Comparison of ENCODE assay signal across 20 cellular contexts in the genomic region with DNA sequence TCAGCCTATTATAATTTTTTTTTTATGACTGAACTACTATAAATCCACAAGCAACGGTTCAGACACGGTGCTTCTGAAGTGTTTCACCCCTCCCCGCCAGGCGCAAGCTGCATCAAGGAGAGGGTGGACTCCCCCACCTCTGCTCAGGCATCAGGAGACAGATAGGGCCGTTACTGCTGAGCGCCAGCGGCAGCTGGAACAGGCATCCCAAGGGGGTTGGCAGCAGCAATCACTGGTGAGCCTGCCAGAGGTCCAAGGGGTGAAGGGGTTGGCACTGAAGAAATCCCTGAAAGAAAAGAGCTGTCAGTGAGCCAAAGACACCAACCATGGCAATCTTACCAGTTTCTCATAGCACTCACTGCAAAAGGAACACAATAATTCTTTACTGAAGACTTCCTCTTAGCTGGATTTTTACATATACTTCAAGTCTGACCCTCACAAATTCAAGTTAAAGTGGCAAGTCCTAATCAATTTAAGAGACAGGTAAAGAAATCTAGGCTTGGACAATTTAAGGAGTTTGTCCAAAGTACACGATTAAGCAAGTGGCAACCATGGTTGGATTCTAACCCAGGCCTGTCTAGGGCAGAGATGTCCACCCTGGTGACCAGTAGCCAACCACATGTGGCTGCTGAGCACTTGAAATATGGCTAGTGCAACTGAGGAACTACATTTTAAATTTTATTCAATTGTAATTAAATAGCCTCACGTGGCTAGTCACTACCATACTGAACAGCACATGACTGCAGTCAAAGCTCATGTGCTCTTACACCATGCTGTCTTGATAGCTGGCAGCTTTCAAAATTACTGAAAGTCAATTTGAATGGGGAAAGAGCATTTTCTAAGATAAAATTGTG. TPM values are rescaled to one million over a fixed set of nuclear protein-coding genes. Genes with fewer than 3 reads are reported as not detected.
DNase-seq lines count a peak whose midpoint lies in the region; ATAC-seq, FAIRE-seq and TF ChIP-seq lines count a peak whose summit lies in the region.
"Had no signal": no experiment of that assay in that cellular context is flagged by ENCODE, and none has a peak within 500 bp of the region (broad histone marks: within the 10 kb centered on the region; RNA-seq: fewer than 3 reads in every experiment).

No MANE protein-coding gene starts in this region.

- peaks cover 23 to 25% of the 10 kb centered on the region in 2 experiments for H3K36me3 ChIP-seq in endothelial cell of umbilical vein (ENCODE audit: control insufficient read depth in 2 of 2, extremely low read depth in 1 of 2, insufficient read depth in 2 of 2, low read length in 2 of 2)

- POLR2A ChIA-PET in endothelial cell of umbilical vein (lab: Charles Lee), result no interaction called here

- no peak overlapping the region for H3K4me3 ChIP-seq in endothelial cell of umbilical vein (replicated peaks in 1 of 3; ENCODE audit: insufficient read depth in 1 of 3, low read depth in 1 of 3, low read length in 3 of 3)
- H3K4me3 ChIP-seq: colonic mucosa had no signal

- intact Hi-C loops in endothelial cell of umbilical vein (cut with micrococcal nuclease), result no loop called here

- no peaks in the 10 kb centered on the region for H3K9me3 Mint-ChIP-seq in activated T-cell treated with anti-CD3 and anti-CD28 coated beads, Interleukin-2, amount 50 U/mL, for 24 hours
- no peaks in the 10 kb centered on the region for H3K9me3 Mint-ChIP-seq in nephron progenitor cell
- H3K9me3 Mint-ChIP-seq: activated B cell treated with CpG ODN at 0.5 μM for 24 hours; naive B cell; stimulated activated naive B cell treated with anti-CD40 and anti-IgM and Interleukin-4, amounts not matched to agents 10 μg/mL and 1 μg/mL and 100 μg/mL, for 72 hours; T-helper 1 cell treated with Interleukin-12 subunit alpha and Interleukin-12 subunit beta and Interleukin-4 antibody, amounts not matched to agents 30 μg/mL and 1 μg/mL, for 36 hours; type B pancreatic cell had no signal

- FAIRE-seq in endothelial cell of umbilical vein (lab: Jason Lieb, UNC), result no peak
- FAIRE-seq: H1 had no signal

- TF ChIP-seq CTCF in endothelial cell of umbilical vein (IDR thresholded peaks at IDR 0.05; ENCODE audit: extremely low read depth in 1 of 2, insufficient read depth in 1 of 2, low read depth in 1 of 2, low read length in 2 of 2) (no peak), nephron progenitor cell (IDR thresholded peaks at IDR 0.05) (no peak)

- DNase-seq in activated T-cell treated with anti-CD3 and anti-CD28 coated beads, Interleukin-2, amount 50 U/mL, for 24 hours, result no peak
- DNase-seq in activated T-cell treated with anti-CD3 and anti-CD28 coated beads, Interleukin-2, amount 50 U/mL, for 1 hour, result no peak
- DNase-seq in endothelial cell of umbilical vein (ENCODE audit: low read depth, low spot score), result peak; percentile 2
- DNase-seq in nephron progenitor cell, result no peak
- no peak for DNase-seq in NCI-H82 (lab: John Stamatoyannopoulos, UW)
- no peak for DNase-seq in mucosa of gallbladder (ENCODE audit: low spot score)
- DNase-seq: activated B cell treated with CpG ODN at 0.5 μM for 24 hours; activated effector memory CD4-positive, alpha-beta T cell treated with anti-CD3 and anti-CD28 coated beads, Interleukin-2, amount 50 U/mL, for 16 hours; colonic mucosa; DMS53; foreskin fibroblast; naive B cell; stimulated activated naive B cell treated with anti-CD40 and anti-IgM and Interleukin-4, amounts not matched to agents 10 μg/mL and 1 μg/mL and 100 μg/mL, for 72 hours had no signal

- H3K4me3 Mint-ChIP-seq in activated T-cell treated with anti-CD3 and anti-CD28 coated beads, Interleukin-2, amount 50 U/mL, for 24 hours, result no peak overlapping the region
- no peak overlapping the region for H3K4me3 Mint-ChIP-seq in nephron progenitor cell
- H3K4me3 Mint-ChIP-seq: activated B cell treated with CpG ODN at 0.5 μM for 24 hours; naive B cell; stimulated activated naive B cell treated with anti-CD40 and anti-IgM and Interleukin-4, amounts not matched to agents 10 μg/mL and 1 μg/mL and 100 μg/mL, for 72 hours; T-helper 1 cell treated with Interleukin-12 subunit alpha and Interleukin-12 subunit beta and Interleukin-4 antibody, amounts not matched to agents 30 μg/mL and 1 μg/mL, for 36 hours; type B pancreatic cell had no signal

- H3K4me1 Mint-ChIP-seq in activated T-cell treated with anti-CD3 and anti-CD28 coated beads, Interleukin-2, amount 50 U/mL, for 24 hours (ENCODE audit: low read depth), result peaks cover 15% of the 10 kb centered on the region
- H3K4me1 Mint-ChIP-seq in nephron progenitor cell, result no peaks in the 10 kb centered on the region

- no peak for ATAC-seq in HG02610 (IDR thresholded peaks at IDR 0.05; ENCODE audit: unreplicated experiment)
- no peak for ATAC-seq in activated CD4-positive, CD25-positive, alpha-beta regulatory T cell treated with anti-CD3 and anti-CD28 coated beads, Interleukin-2, amount 50 U/mL, for 24 hours
- ATAC-seq: stimulated activated naive B cell treated with anti-CD40 and anti-IgM and Interleukin-4, amounts not matched to agents 10 μg/mL and 1 μg/mL and 100 μg/mL, for 72 hours had no signal

- TF ChIP-seq POLR2A in endothelial cell of umbilical vein (IDR thresholded peaks at IDR 0.05; ENCODE audit: low read depth, low read length), result no peak

- BruUV-seq in endothelial cell of umbilical vein (replicated peaks; lab: Mats Ljungman, UMichigan), result no TSS peak

- CTCF ChIA-PET in endothelial cell of umbilical vein (lab: Charles Lee), result interaction anchor here (0.8 to 1.4 kb wide), 4 partner anchors 10 to 161 kb away, joined by 3 to 5 read pairs (median 4); no protein-coding TSS in a partner anchor

- no peak overlapping the region for H2AFZ ChIP-seq in endothelial cell of umbilical vein (ENCODE audit: low read depth, low read length)

- H3K27ac ChIP-seq in endothelial cell of umbilical vein (ENCODE audit: insufficient read depth, low read depth, low read length), result no peak overlapping the region
- H3K27ac ChIP-seq: colonic mucosa, KMS-11 had no signal

- no peaks in the 10 kb centered on the region for H3K9me3 ChIP-seq in endothelial cell of umbilical vein (replicated peaks; ENCODE audit: control insufficient read depth, insufficient read depth, low read length)
- H3K9me3 ChIP-seq: colonic mucosa had no signal

- dilution Hi-C loops in endothelial cell of umbilical vein (cut with MboI; ENCODE audit: extremely low pct_ligation_motif_present, low sequenced_read_pairs), result no loop called here

- no peaks in the 10 kb centered on the region for H3K9me1 ChIP-seq in endothelial cell of umbilical vein (replicated peaks; ENCODE audit: control insufficient read depth, extremely low read depth, insufficient read depth, low read length)

- H3K4me1 ChIP-seq in endothelial cell of umbilical vein (ENCODE audit: control insufficient read depth, extremely low read depth, insufficient read depth, low read length), result peaks cover 7% of the 10 kb centered on the region
- H3K4me1 ChIP-seq: colonic mucosa had no signal

- H3K9ac ChIP-seq in endothelial cell of umbilical vein (replicated peaks; ENCODE audit: extremely low read depth, insufficient read depth, low read length), result no peak overlapping the region
- H3K9ac ChIP-seq: KMS-11 had no signal

- no peaks in the 10 kb centered on the region for H3K27me3 ChIP-seq in endothelial cell of umbilical vein (ENCODE audit: control insufficient read depth in 2 of 2, insufficient read depth in 2 of 2, low read length in 2 of 2)
- H3K27me3 ChIP-seq: colonic mucosa had no signal

- no peaks in the 10 kb centered on the region for H3K27me3 Mint-ChIP-seq in activated T-cell treated with anti-CD3 and anti-CD28 coated beads, Interleukin-2, amount 50 U/mL, for 24 hours
- no peaks in the 10 kb centered on the region for H3K27me3 Mint-ChIP-seq in nephron progenitor cell (ENCODE audit: low read depth, poor library complexity)
- H3K27me3 Mint-ChIP-seq: activated B cell treated with CpG ODN at 0.5 μM for 24 hours; naive B cell; progenitor cell of endocrine pancreas; stimulated activated naive B cell treated with anti-CD40 and anti-IgM and Interleukin-4, amounts not matched to agents 10 μg/mL and 1 μg/mL and 100 μg/mL, for 72 hours; type B pancreatic cell had no signal

- no peak overlapping the region for H3K4me2 ChIP-seq in endothelial cell of umbilical vein (ENCODE audit: insufficient read depth, low read length)
- H3K4me2 ChIP-seq: KMS-11 had no signal

- peaks cover 5% of the 10 kb centered on the region for H4K20me1 ChIP-seq in endothelial cell of umbilical vein (replicated peaks; ENCODE audit: control insufficient read depth, extremely low read depth, insufficient read depth, low read length)

- peak overlapping the region; percentile 12 for H3K27ac Mint-ChIP-seq in activated T-cell treated with anti-CD3 and anti-CD28 coated beads, Interleukin-2, amount 50 U/mL, for 24 hours
- H3K27ac Mint-ChIP-seq in nephron progenitor cell, result peak overlapping the region; percentile 40
- H3K27ac Mint-ChIP-seq: activated B cell treated with CpG ODN at 0.5 μM for 24 hours; progenitor cell of endocrine pancreas; stimulated activated naive B cell treated with anti-CD40 and anti-IgM and Interleukin-4, amounts not matched to agents 10 μg/mL and 1 μg/mL and 100 μg/mL, for 72 hours; T-helper 1 cell treated with Interleukin-12 subunit alpha and Interleukin-12 subunit beta and Interleukin-4 antibody, amounts not matched to agents 30 μg/mL and 1 μg/mL, for 36 hours; type B pancreatic cell had no signal

- no peaks in the 10 kb centered on the region for H3K79me2 ChIP-seq in endothelial cell of umbilical vein (ENCODE audit: control insufficient read depth, insufficient read depth, low read length)

- H3K36me3 Mint-ChIP-seq in activated T-cell treated with anti-CD3 and anti-CD28 coated beads, Interleukin-2, amount 50 U/mL, for 24 hours (ENCODE audit: low read depth), result peaks cover 94% of the 10 kb centered on the region
- H3K36me3 Mint-ChIP-seq in nephron progenitor cell (ENCODE audit: low read depth), result peaks cover 75% of the 10 kb centered on the region

RNA-seq across cellular contexts. Expression of gene TBC1D20, which starts 21.7 kb away (rescaled TPM):
- total RNA-seq in endothelial cell of umbilical vein (30.6 and 34.3 TPM in 2 replicates), mucosa of gallbladder (36.9 TPM)
- 33.3 and 36.1 TPM in 2 replicates for polyA plus RNA-seq in endothelial cell of umbilical vein
- polyA plus RNA-seq in endothelial cell of umbilical vein (2011; cell fraction: cytosol; rRNA removed), result 25.9 and 27.9 TPM in 2 replicates
- polyA plus RNA-seq in endothelial cell of umbilical vein (2011; cell fraction: nucleus; rRNA removed), result 35.0 and 37.4 TPM in 2 replicates
- polyA plus RNA-seq in endothelial cell of umbilical vein (2012), result 22.1 and 24.7 TPM in 2 replicates
- 56.4 and 58.8 TPM in 2 replicates for polyA minus RNA-seq in endothelial cell of umbilical vein
- polyA minus RNA-seq in endothelial cell of umbilical vein (2011; cell fraction: cytosol; rRNA and poly(A)+ RNA removed), result 9.3 TPM
- 15.1 and 19.3 TPM in 2 replicates for polyA minus RNA-seq in endothelial cell of umbilical vein (2011; cell fraction: nucleus; rRNA and poly(A)+ RNA removed)

RNA-seq across cellular contexts. Expression of gene CSNK2A1, which starts 59.6 kb away (rescaled TPM):
- 134 and 142 TPM in 2 replicates for total RNA-seq in endothelial cell of umbilical vein
- 57.0 and 68.4 TPM in 2 replicates for polyA plus RNA-seq in endothelial cell of umbilical vein
- 69.2 and 73.8 TPM in 2 replicates for polyA plus RNA-seq in endothelial cell of umbilical vein (2011; cell fraction: cytosol; rRNA removed)
- 79.0 and 89.1 TPM in 2 replicates for polyA plus RNA-seq in endothelial cell of umbilical vein (2011; cell fraction: nucleus; rRNA removed)
- polyA plus RNA-seq in endothelial cell of umbilical vein (2012), result 129 and 136 TPM in 2 replicates
- polyA minus RNA-seq in endothelial cell of umbilical vein, result 165 and 182 TPM in 2 replicates
- 39.4 TPM for polyA minus RNA-seq in endothelial cell of umbilical vein (2011; cell fraction: cytosol; rRNA and poly(A)+ RNA removed)
- polyA minus RNA-seq in endothelial cell of umbilical vein (2011; cell fraction: nucleus; rRNA and poly(A)+ RNA removed), result 90.3 and 120 TPM in 2 replicates
- 91.6 TPM for total RNA-seq in mucosa of gallbladder
